Comparison of ENCODE assay signal across 8 cellular contexts in genomic region chr22:50506611-50507420, GRCh38. TPM values are rescaled to one million over a fixed set of nuclear protein-coding genes. Genes with fewer than 3 reads are reported as not detected.
DNase-seq lines count a peak whose midpoint lies in the region; TF ChIP-seq lines count a peak whose summit lies in the region.

No MANE protein-coding gene starts in this region.

- H4K20me1 ChIP-seq in BLaER1 treated with 17β-estradiol and CSF1 and Interleukin-3, amounts not matched to agents 10 nM and 100 nM = peaks cover 0 to 64% (median 44%) of the 10 kb centered on the region in 11 experiments; a peak in 20 of 22 replicates
- H4K20me1 ChIP-seq in SU-DHL-6 (ENCODE audit: low read depth, low read length) = no peaks in the 10 kb centered on the region

- no peak for TF ChIP-seq EP300 in ovary (IDR thresholded peaks at IDR 0.05)

- peaks cover 38% of the 10 kb centered on the region for H3K79me2 ChIP-seq in SU-DHL-6 (ENCODE audit: insufficient read depth, low read length)

- H3K4me2 ChIP-seq in BLaER1 treated with 17β-estradiol and CSF1 and Interleukin-3, amounts not matched to agents 10 nM and 100 nM = peak overlapping the region; percentile 85 to 100 (median 99)
- peak overlapping the region; percentile 85 for H3K4me2 ChIP-seq in SU-DHL-6 (ENCODE audit: low read depth, low read length, poor library complexity, severe bottlenecking)

- H3K36me3 ChIP-seq in BLaER1 treated with 17β-estradiol and CSF1 and Interleukin-3, amounts not matched to agents 10 nM and 100 nM = peaks cover 27 to 56% (median 43%) of the 10 kb centered on the region in 11 experiments
- H3K36me3 ChIP-seq in HEK293 (ENCODE audit: control insufficient read depth in 2 of 2, insufficient read depth in 1 of 2, low read length in 2 of 2) (peaks cover 0 to 41% of the 10 kb centered on the region in 2 experiments; a peak in 2 of 3 replicates), SU-DHL-6 (ENCODE audit: low read length) (no peaks in the 10 kb centered on the region), ovary (no peaks in the 10 kb centered on the region)

- H3K27ac ChIP-seq in BLaER1 treated with 17β-estradiol and CSF1 and Interleukin-3, amounts not matched to agents 10 nM and 100 nM = peak overlapping the region; percentile 70 to 86 (median 79)
- peak overlapping the region; percentile 94 for H3K27ac ChIP-seq in HEK293 (ENCODE audit: extremely low read depth, low read depth, low read length)
- peak overlapping the region; percentile 53 for H3K27ac ChIP-seq in SU-DHL-6 (ENCODE audit: low read depth, low read length)
- H3K27ac ChIP-seq in ovary = peak overlapping the region in 1 of 2 donors; percentile 74

- no peak for TF ChIP-seq CTCF in HEK293 (tag by site-specific recombination; IDR thresholded peaks at IDR 0.05)
- no peak for TF ChIP-seq CTCF in SU-DHL-6 (IDR thresholded peaks at IDR 0.05; ENCODE audit: insufficient read depth, low read length, poor library complexity, severe bottlenecking)
- no peak for TF ChIP-seq CTCF in fibroblast of mammary gland (conservative IDR thresholded peaks at IDR 0.05; ENCODE audit: control insufficient read depth, insufficient read depth, low read depth, low read length)
- TF ChIP-seq CTCF in ovary (IDR thresholded peaks at IDR 0.05) = peak in 1 of 3 donors; percentile 13

- DNase-seq in fibroblast of mammary gland (ENCODE audit: low read depth) (no peak), ovary (peak in 4 of 5 donors; percentile 55 to 74 (median 70)), hepatic stellate cell (ENCODE audit: low spot score) (no peak), putamen (ENCODE audit: low spot score) (no peak), MV-4-11 (lab: John Stamatoyannopoulos, UW) (no peak)

- H3K9ac ChIP-seq in BLaER1 treated with 17β-estradiol and CSF1 and Interleukin-3, amounts not matched to agents 10 nM and 100 nM = peak overlapping the region; percentile 81 to 92 (median 89)
- peak overlapping the region; percentile 93 for H3K9ac ChIP-seq in SU-DHL-6 (ENCODE audit: low read length)

- no peak for TF ChIP-seq POLR2A in ovary (IDR thresholded peaks at IDR 0.05)

- no peaks in the 10 kb centered on the region for H3K9me3 ChIP-seq in BLaER1 treated with 17β-estradiol and CSF1 and Interleukin-3, amounts not matched to agents 10 nM and 100 nM (replicated peaks in 1 of 11)
- H3K9me3 ChIP-seq in HEK293 (ENCODE audit: control insufficient read depth, insufficient read depth, low read depth, low read length) = no peaks in the 10 kb centered on the region
- no peaks in the 10 kb centered on the region for H3K9me3 ChIP-seq in SU-DHL-6 (ENCODE audit: insufficient read depth, low read length)
- no peaks in the 10 kb centered on the region for H3K9me3 ChIP-seq in ovary

- H2AFZ ChIP-seq in SU-DHL-6 (ENCODE audit: low read depth, low read length, severe bottlenecking) = peak overlapping the region; percentile 76

- H3K9me2 ChIP-seq in SU-DHL-6 (replicated peaks; ENCODE audit: insufficient read depth, low read length) = no peaks in the 10 kb centered on the region

- peaks cover 9% of the 10 kb centered on the region for H3F3A ChIP-seq in SU-DHL-6 (ENCODE audit: insufficient read depth)

- POLR2A ChIA-PET in HEK293 (lab: Yijun Ruan, JAX) = interaction anchor here (0.6 to 6.0 kb wide), 5 partner anchors 8 to 56 kb away, joined by 3 to 189 read pairs (median 7); partner anchors contain the start of genes SCO2 and SYCE3

- intact Hi-C loops in ovary (cut with DNase I) = loop anchor here in 1 of 4 donors (10.0 kb wide), 1 partner anchor 262 kb away; the partner anchor contains the start of gene TUBGCP6

- CTCF ChIA-PET in HEK293 (lab: Yijun Ruan, JAX) = interaction anchor here (0.5 to 1.6 kb wide), 2 partner anchors 9 to 11 kb away, joined by 3 to 13 read pairs; no protein-coding TSS in a partner anchor

- peak overlapping the region; percentile 81 to 97 (median 92) for H3K4me3 ChIP-seq in BLaER1 treated with 17β-estradiol and CSF1 and Interleukin-3, amounts not matched to agents 10 nM and 100 nM
- H3K4me3 ChIP-seq in HEK293 (ENCODE audit: low read depth, low read length) = peak overlapping the region; percentile 63
- peak overlapping the region; percentile 86 for H3K4me3 ChIP-seq in SU-DHL-6 (ENCODE audit: insufficient read depth, low read length, poor library complexity, severe bottlenecking)
- peak overlapping the region; percentile 95 for H3K4me3 ChIP-seq in fibroblast of mammary gland (ENCODE audit: control insufficient read depth, low read depth, low read length)
- H3K4me3 ChIP-seq in ovary = peak overlapping the region; percentile 81

- WGBS in ovary, 3 donors = 15 to 23% (median 17%) methylated on average over 12 to 21 of the region's 21 CpGs

- H3K4me1 ChIP-seq in BLaER1 treated with 17β-estradiol and CSF1 and Interleukin-3, amounts not matched to agents 10 nM and 100 nM = peaks cover 35 to 49% (median 45%) of the 10 kb centered on the region in 10 experiments
- H3K4me1 ChIP-seq in HEK293 (ENCODE audit: control insufficient read depth, insufficient read depth, low read length) (peaks cover 8% of the 10 kb centered on the region), ovary (ENCODE audit: insufficient read depth) (peaks cover 13% of the 10 kb centered on the region)

- H3K27me3 ChIP-seq in BLaER1 treated with 17β-estradiol and CSF1 and Interleukin-3, amounts not matched to agents 10 nM and 100 nM = no peaks in the 10 kb centered on the region
- H3K27me3 ChIP-seq in SU-DHL-6 (ENCODE audit: low read length) (no peaks in the 10 kb centered on the region), ovary (no peaks in the 10 kb centered on the region)

TF ChIP-seq in HEK293, 187 proteins besides CTCF, POLR2A, EP300 and RAD21 (continues in another document):
- TF ChIP-seq ZNF513 (tag by site-specific recombination; IDR thresholded peaks at IDR 0.05) (no peak), EGR2 (tag by site-specific recombination; IDR thresholded peaks at IDR 0.05; ENCODE audit: low read depth) (peak; percentile 78), KLF8 (tag by site-specific recombination; IDR thresholded peaks at IDR 0.05) (0 out of 2 replicates have a peak, but pooled peaks have one; percentile 28), FEZF1 (tag by site-specific recombination; IDR thresholded peaks at IDR 0.05) (no peak), ZFHX2 (tag by site-specific recombination; conservative IDR thresholded peaks at IDR 0.05) (peak; percentile 61), ATF2 (tag by site-specific recombination; IDR thresholded peaks at IDR 0.05; ENCODE audit: low read depth) (no peak), ZIC2 (tag by site-specific recombination; IDR thresholded peaks at IDR 0.05) (peak; percentile 62), HOXC10 (CRISPR knock-in tag; IDR thresholded peaks at IDR 0.05) (peak; percentile 24; the same call in 1 of the 2 replicates), YY1 (tag by site-specific recombination; IDR thresholded peaks at IDR 0.05) (no peak), ZNF768 (tag by site-specific recombination; IDR thresholded peaks at IDR 0.05) (no peak), ZNF704 (tag by site-specific recombination; IDR thresholded peaks at IDR 0.05) (peak; percentile 33; the same call in 1 of the 2 replicates), SALL2 (tag by site-specific recombination; IDR thresholded peaks at IDR 0.05; ENCODE audit: borderline replicate concordance) (no peak), ZSCAN30 (tag by site-specific recombination; IDR thresholded peaks at IDR 0.05) (no peak), ZNF776 (tag by site-specific recombination; IDR thresholded peaks at IDR 0.05; ENCODE audit: borderline replicate concordance) (no peak), ZNF138 (tag by site-specific recombination; IDR thresholded peaks at IDR 0.05; ENCODE audit: borderline replicate concordance) (no peak), ZNF169 (tag by site-specific recombination; IDR thresholded peaks at IDR 0.05) (no peak)

RNA-seq across cellular contexts. Expression of gene LMF2, which starts 0.7 kb away (rescaled TPM):
- total RNA-seq in ovary = 10 to 100 TPM; 43.6 to 76.6 (median 60.9) TPM
- 10 to 100 TPM in 1 of 2 donors, 1 to 10 TPM in 1; 1.5 to 52.3 TPM for polyA plus RNA-seq in ovary

RNA-seq across cellular contexts. Expression of gene NCAPH2, which starts 1.2 kb away (rescaled TPM):
- 10 to 100 TPM; 37.1 to 61.5 (median 53.7) TPM for total RNA-seq in ovary
- 10 to 100 TPM; 11.5 to 49.0 TPM for polyA plus RNA-seq in ovary

RNA-seq across cellular contexts. Expression of gene SCO2, which starts 18.6 kb away (rescaled TPM):
- 1 to 10 TPM in 2 of 7 donors, under 1 TPM in 2, not detected in 3; 0.73 to 5.1 (median 2.6) TPM for total RNA-seq in ovary
- under 1 TPM in 1 of 2 donors, not detected in 1; 0.75 TPM for polyA plus RNA-seq in ovary

RNA-seq across cellular contexts. Expression of gene MIOX, which starts 20.2 kb away (rescaled TPM):
- total RNA-seq in ovary = under 1 TPM in 1 of 7 donors, not detected in 6; 0.20 TPM
- polyA plus RNA-seq in ovary = not detected

RNA-seq across cellular contexts. Expression of gene TYMP, which starts 23.0 kb away (rescaled TPM):
- 10 to 100 TPM in 5 of 7 donors, 1 to 10 TPM in 2; 6.6 to 72.4 (median 15.9) TPM for total RNA-seq in ovary
- polyA plus RNA-seq in ovary = 1 to 10 TPM; 2.7 to 8.4 TPM

Comparison
In these comparisons a context has a peak if more than half of its experiments do, and no peak if none do; other contexts are left out.
1. DNase-seq: peak in ovary (4 of 5); none in fibroblast of mammary gland (single experiment), hepatic stellate cell (single experiment), putamen (single experiment) and MV-4-11 (single experiment).
2. Peak in every context shown above with its lines, with median percentiles within 50 percentile points of each other: H3K4me3 ChIP-seq.